17 cellular contexts compared by ENCODE assay signal in genomic region chr18:79914614-79915160, GRCh38. TPM values are rescaled to one million over a fixed set of nuclear protein-coding genes. Genes with fewer than 3 reads are reported as not detected.
DNase-seq lines count a peak whose midpoint lies in the region; ATAC-seq and TF ChIP-seq lines count a peak whose summit lies in the region.
"Had no signal": no experiment of that assay in that cellular context is flagged by ENCODE, and none has a peak within 500 bp of the region (broad histone marks: within the 10 kb centered on the region; RNA-seq: fewer than 3 reads in every experiment).

No MANE protein-coding gene starts in this region.

- H2BK20ac ChIP-seq in IMR-90 (ENCODE audit: low read depth, low read length): no peak overlapping the region

- H3K27me3 Mint-ChIP-seq in CD8-positive, alpha-beta T cell (ENCODE audit: low read depth): no peaks in the 10 kb centered on the region

- H4K8ac ChIP-seq in IMR-90 (ENCODE audit: low read depth in 2 of 2, low read length in 2 of 2) (no peak overlapping the region), neuronal stem cell (ENCODE audit: low read depth, low read length) (no peak overlapping the region)

- no peak overlapping the region for H3K56ac ChIP-seq in IMR-90 (ENCODE audit: extremely low read depth, insufficient read depth, low read length)

- 80% methylated on average over 3 of the region's 20 CpGs; no CpG with 5 or more reads in 1 of the 2 experiments for WGBS in IMR-90 (ENCODE audit: extremely low coverage in 2 of 2, insufficient read length in 1 of 2), 2 experiments
- WGBS in neuronal stem cell (ENCODE audit: extremely low coverage in 2 of 2, insufficient read length in 2 of 2, insufficient replicate concordance in 1 of 2), 2 donors: no CpG with 5 or more reads among the region's 20 CpGs

- no peak for DNase-seq in CD8-positive, alpha-beta T cell
- DNase-seq in IMR-90 (no peak), colonic mucosa (peak; percentile 16), neuronal stem cell (ENCODE audit: low spot score) (no peak), GM19238 (ENCODE audit: insufficient read length, low spot score) (no peak), NCI-H2029 (lab: John Stamatoyannopoulos, UW) (no peak), C1 segment of cervical spinal cord (lab: John Stamatoyannopoulos, UW) (no peak)
- DNase-seq: activated CD4-positive, alpha-beta T cell treated with anti-CD3 and anti-CD28 coated beads for 4 hours; BE2C; DMS53; effector memory CD4-positive, alpha-beta T cell; NCI-H1417; NK-92 treated with Interleukin-12 subunit alpha and Interleukin-12 subunit beta, amount 100 ng/mL, for 24 hours had no signal

- H4K91ac ChIP-seq in IMR-90 (ENCODE audit: insufficient read depth, low read depth, low read length) (no peak overlapping the region), neuronal stem cell (ENCODE audit: low read depth, low read length, poor library complexity) (no peak overlapping the region)

- no peak overlapping the region for H3K23ac ChIP-seq in IMR-90 (ENCODE audit: low read depth, low read length)
- peak overlapping the region; percentile 65 for H3K23ac ChIP-seq in neuronal stem cell (ENCODE audit: low read depth, low read length, poor library complexity)

- H3K14ac ChIP-seq in IMR-90 (replicated peaks; ENCODE audit: low read depth, low read length) (no peak overlapping the region), neuronal stem cell (ENCODE audit: low read length) (peak overlapping the region; percentile 21)

- in situ Hi-C loops in IMR-90 (cut with MboI; ENCODE audit: low sequenced_read_pairs): no loop called here

- H2AK5ac ChIP-seq in IMR-90 (ENCODE audit: low read depth, low read length): no peak overlapping the region
- peak overlapping the region; percentile 37 for H2AK5ac ChIP-seq in neuronal stem cell (ENCODE audit: low read depth, low read length)

- peaks cover 28% of the 10 kb centered on the region for H3K4me1 Mint-ChIP-seq in CD8-positive, alpha-beta T cell (ENCODE audit: low read depth)

- ATAC-seq in CD8-positive, alpha-beta T cell: peak; percentile 14
- ATAC-seq in IMR-90 (ENCODE audit: low read depth): no peak
- ATAC-seq: left ventricle myocardium superior had no signal

- H3K9me3 Mint-ChIP-seq in CD8-positive, alpha-beta T cell: no peaks in the 10 kb centered on the region

- CTCF ChIA-PET in CD8-positive, alpha-beta T cell (lab: Charles Lee): no interaction called here
- CTCF ChIA-PET in IMR-90 (lab: Yijun Ruan, JAX): no interaction called here

- no peak overlapping the region for H2BK120ac ChIP-seq in IMR-90 (ENCODE audit: low read depth, low read length)
- no peak overlapping the region for H2BK120ac ChIP-seq in neuronal stem cell (ENCODE audit: low read depth, low read length)

- H3K27ac ChIP-seq in CD8-positive, alpha-beta T cell (ENCODE audit: low read depth, low read length): peak overlapping the region; percentile 51
- H3K27ac ChIP-seq in IMR-90 (ENCODE audit: insufficient read depth, low read length): no peak overlapping the region
- H3K27ac ChIP-seq in colonic mucosa: no peak overlapping the region
- H3K27ac ChIP-seq in neuronal stem cell (replicated peaks; ENCODE audit: low read length): no peak overlapping the region
- H3K27ac ChIP-seq: breast epithelium, HL-60 had no signal

- peak overlapping the region; percentile 96 for H3K27ac Mint-ChIP-seq in CD8-positive, alpha-beta T cell
- H3K27ac Mint-ChIP-seq: activated T-helper 2 cell treated with anti-CD3 and anti-CD28 coated beads, Interferon-gamma antibody, Interleukin-2, Interleukin-4, amounts not matched to agents 10 μg/mL and 5 μg/mL and 100 μg/mL, durations not matched to agents 14 hours and 24 hours and 36 hours had no signal

- H3K4me1 ChIP-seq in CD8-positive, alpha-beta T cell (ENCODE audit: insufficient read depth, low read length): peaks cover 43% of the 10 kb centered on the region
- H3K4me1 ChIP-seq in IMR-90 (ENCODE audit: control insufficient read depth, insufficient read depth, low read length) (no peaks in the 10 kb centered on the region), colonic mucosa (no peaks in the 10 kb centered on the region), neuronal stem cell (ENCODE audit: control insufficient read depth in 2 of 2, insufficient read depth in 1 of 2, low read depth in 1 of 2, low read length in 2 of 2) (peaks cover 0 to 7% of the 10 kb centered on the region in 2 donors)
- H3K4me1 ChIP-seq: BE2C, breast epithelium had no signal

- no peak overlapping the region for H3K4me2 ChIP-seq in IMR-90 (ENCODE audit: low read depth, low read length)
- no peak overlapping the region for H3K4me2 ChIP-seq in neuronal stem cell (ENCODE audit: insufficient read depth, low read length, poor library complexity, severe bottlenecking)

- H3K36me3 Mint-ChIP-seq in CD8-positive, alpha-beta T cell: peaks cover 39% of the 10 kb centered on the region

- H3K79me1 ChIP-seq in IMR-90 (ENCODE audit: low read depth in 1 of 2, low read length in 2 of 2) (peaks cover 19 to 46% of the 10 kb centered on the region in 2 experiments), neuronal stem cell (ENCODE audit: low read depth, low read length) (peaks cover 14% of the 10 kb centered on the region)

- no peak overlapping the region for H2BK12ac ChIP-seq in neuronal stem cell (ENCODE audit: low read length)

- H2BK5ac ChIP-seq in IMR-90 (ENCODE audit: low read depth, low read length, poor library complexity, severe bottlenecking) (no peak overlapping the region), neuronal stem cell (ENCODE audit: low read length) (no peak overlapping the region)

- H3K9me1 ChIP-seq in IMR-90 (ENCODE audit: insufficient read depth, low read length): 0 out of 2 replicates have a peak, but pooled peaks cover 4% of the 10 kb centered on the region

- POLR2A ChIA-PET in CD8-positive, alpha-beta T cell (lab: Charles Lee): interaction anchor here (1.5 kb wide), 1 partner anchor 30 kb away, joined by 3 read pairs; no protein-coding TSS in a partner anchor
- POLR2A ChIA-PET in IMR-90 (lab: Charles Lee; ENCODE audit: unreplicated experiment): no interaction called here

- H2AK9ac ChIP-seq in IMR-90 (replicated peaks; ENCODE audit: low read depth, low read length, poor library complexity): no peak overlapping the region

- no peak for TF ChIP-seq POLR2A in IMR-90 (IDR thresholded peaks at IDR 0.05; ENCODE audit: low read depth, low read length)

- peak overlapping the region; percentile 51 for H3K4me3 Mint-ChIP-seq in CD8-positive, alpha-beta T cell

- dilution Hi-C loops in IMR-90 (cut with HindIII; ENCODE audit: low sequenced_read_pairs, unreplicated experiment): no loop called here

- no peak overlapping the region for H3K18ac ChIP-seq in IMR-90 (ENCODE audit: low read depth, low read length)
- no peak overlapping the region for H3K18ac ChIP-seq in neuronal stem cell (ENCODE audit: low read length)

- BruUV-seq in IMR-90 (replicated peaks; lab: Mats Ljungman, UMichigan): no TSS peak

- no peak overlapping the region for H3K4me3 ChIP-seq in CD8-positive, alpha-beta T cell (ENCODE audit: low read depth, low read length)
- no peak overlapping the region for H3K4me3 ChIP-seq in IMR-90 (ENCODE audit: insufficient read depth, low read depth, low read length)
- H3K4me3 ChIP-seq in colonic mucosa: no peak overlapping the region
- no peak overlapping the region for H3K4me3 ChIP-seq in neuronal stem cell (ENCODE audit: low read length in 2 of 2)
- H3K4me3 ChIP-seq: breast epithelium had no signal

- H2AFZ ChIP-seq in IMR-90 (replicated peaks; ENCODE audit: low read length, poor library complexity) (peak overlapping the region; percentile 11), neuronal stem cell (ENCODE audit: low read length) (no peak overlapping the region)

- peaks cover 15% of the 10 kb centered on the region for H4K20me1 ChIP-seq in IMR-90 (ENCODE audit: insufficient read depth, low read length)

- peak; percentile 10 for TF ChIP-seq CTCF in CD8-positive, alpha-beta T cell (IDR thresholded peaks at IDR 0.05)
- no peak for TF ChIP-seq CTCF in IMR-90 (conservative IDR thresholded peaks at IDR 0.05; ENCODE audit: low read depth, low read length)
- TF ChIP-seq CTCF in colonic mucosa (IDR thresholded peaks at IDR 0.05): no peak

- no peak overlapping the region for H4K5ac ChIP-seq in IMR-90 (ENCODE audit: low read depth, low read length)

- intact Hi-C loops in CD8-positive, alpha-beta T cell (cut with DNase I, micrococcal nuclease): loop anchor here (2.0 to 10.0 kb wide), 5 partner anchors 36 to 237 kb away; partner anchors contain the start of genes CTDP1 (in 1 of the 2), RBFA (in 1 of the 2) and SLC66A2 (in 1 of the 2)
- intact Hi-C loops in IMR-90 (cut with micrococcal nuclease) (no loop called here), colonic mucosa (cut with DNase I) (no loop called here)

- H3K27me3 ChIP-seq in CD8-positive, alpha-beta T cell (ENCODE audit: insufficient read depth, low read length): no peaks in the 10 kb centered on the region
- H3K27me3 ChIP-seq in IMR-90 (ENCODE audit: control insufficient read depth, insufficient read depth, low read length) (no peaks in the 10 kb centered on the region), colonic mucosa (no peaks in the 10 kb centered on the region), neuronal stem cell (ENCODE audit: control insufficient read depth in 3 of 3, insufficient read depth in 3 of 3, low read depth in 1 of 3, low read length in 3 of 3) (no peaks in the 10 kb centered on the region)
- H3K27me3 ChIP-seq: BE2C, breast epithelium had no signal

- H3K36me3 ChIP-seq in CD8-positive, alpha-beta T cell (ENCODE audit: insufficient read depth, low read length): no peaks in the 10 kb centered on the region
- H3K36me3 ChIP-seq in IMR-90 (ENCODE audit: control insufficient read depth, insufficient read depth, low read length) (peaks cover 58% of the 10 kb centered on the region), colonic mucosa (peaks cover 4% of the 10 kb centered on the region), neuronal stem cell (replicated peaks in 1 of 2; ENCODE audit: control insufficient read depth in 2 of 2, insufficient read depth in 2 of 2, low read length in 2 of 2) (peaks cover 4 to 53% of the 10 kb centered on the region in 2 donors)
- H3K36me3 ChIP-seq: BE2C had no signal

- no peaks in the 10 kb centered on the region for H3K9me3 ChIP-seq in CD8-positive, alpha-beta T cell (ENCODE audit: low read length)
- peaks cover 11% of the 10 kb centered on the region; the same call in 1 of the 2 replicates for H3K9me3 ChIP-seq in IMR-90 (ENCODE audit: control insufficient read depth, insufficient read depth, low read length)
- H3K9me3 ChIP-seq in colonic mucosa: no peaks in the 10 kb centered on the region
- peaks cover 16 to 22% of the 10 kb centered on the region in 2 donors for H3K9me3 ChIP-seq in neuronal stem cell (replicated peaks in 1 of 2; ENCODE audit: control insufficient read depth in 2 of 2, insufficient read depth in 1 of 2, low read depth in 1 of 2, low read length in 2 of 2)
- H3K9me3 ChIP-seq: BE2C, breast epithelium had no signal

- no peak for TF ChIP-seq RAD21 in IMR-90 (IDR thresholded peaks at IDR 0.05; ENCODE audit: low read length)

- H3K4ac ChIP-seq in IMR-90 (ENCODE audit: low read depth, low read length) (no peak overlapping the region), neuronal stem cell (ENCODE audit: low read length) (peak overlapping the region; percentile 23)

- H2BK15ac ChIP-seq in IMR-90 (ENCODE audit: low read depth, low read length): no peak overlapping the region
- no peak overlapping the region for H2BK15ac ChIP-seq in neuronal stem cell (ENCODE audit: low read length)

- H3K9ac ChIP-seq in IMR-90 (ENCODE audit: low read depth, low read length): no peak overlapping the region
- H3K9ac ChIP-seq in colonic mucosa (ENCODE audit: low read depth in 2 of 2, low read length in 2 of 2): no peak overlapping the region
- H3K9ac ChIP-seq in neuronal stem cell (ENCODE audit: low read depth, low read length, poor library complexity): no peak overlapping the region

RNA-seq across cellular contexts. Expression of gene SLC66A2, which starts 36.8 kb away (rescaled TPM):
- total RNA-seq in CD8-positive, alpha-beta T cell: 10 to 100 TPM; 50.0 to 53.4 TPM
- 16.9 and 17.6 TPM in 2 replicates for total RNA-seq in IMR-90 (2012; rRNA removed)
- polyA plus RNA-seq in IMR-90 (2012; rRNA removed): 23.5 and 29.6 TPM in 2 replicates
- polyA plus RNA-seq in IMR-90 (2012; cell fraction: cytosol; rRNA removed): 25.1 and 42.3 TPM in 2 replicates
- 24.9 and 57.8 TPM in 2 replicates for polyA plus RNA-seq in IMR-90 (2012; cell fraction: nucleus; rRNA removed; ENCODE audit: low replicate concordance)
- 10 to 100 TPM; 74.9 to 88.0 TPM for total RNA-seq in colonic mucosa
- polyA plus RNA-seq in neuronal stem cell (2013, experiment 1 of 2): 19.1 TPM
- 18.6 TPM for polyA plus RNA-seq in neuronal stem cell (2013, experiment 2 of 2)

RNA-seq across cellular contexts. Expression of gene HSBP1L1, which starts 49.8 kb away (rescaled TPM):
- total RNA-seq in CD8-positive, alpha-beta T cell: 10 to 100 TPM; 19.0 to 20.4 TPM
- 7.8 and 8.6 TPM in 2 replicates for total RNA-seq in IMR-90 (2012; rRNA removed)
- 14.9 and 18.0 TPM in 2 replicates for polyA plus RNA-seq in IMR-90 (2012; rRNA removed)
- polyA plus RNA-seq in IMR-90 (2012; cell fraction: cytosol; rRNA removed): 18.1 and 26.9 TPM in 2 replicates
- 22.4 and 64.4 TPM in 2 replicates for polyA plus RNA-seq in IMR-90 (2012; cell fraction: nucleus; rRNA removed; ENCODE audit: low replicate concordance)
- total RNA-seq in colonic mucosa: 10 to 100 TPM; 51.8 to 59.6 TPM
- 2.1 TPM for polyA plus RNA-seq in neuronal stem cell (2013, experiment 1 of 2)
- 2.0 TPM for polyA plus RNA-seq in neuronal stem cell (2013, experiment 2 of 2)

Comparison
In these comparisons a context has a peak if more than half of its experiments do, and no peak if none do; other contexts are left out.
1. intact Hi-C loops: an anchor here in CD8-positive, alpha-beta T cell (2.0 to 10.0 kb wide); none called in IMR-90 and colonic mucosa.